Comparison of ENCODE assay signal across 1 cellular context in the genomic region with DNA sequence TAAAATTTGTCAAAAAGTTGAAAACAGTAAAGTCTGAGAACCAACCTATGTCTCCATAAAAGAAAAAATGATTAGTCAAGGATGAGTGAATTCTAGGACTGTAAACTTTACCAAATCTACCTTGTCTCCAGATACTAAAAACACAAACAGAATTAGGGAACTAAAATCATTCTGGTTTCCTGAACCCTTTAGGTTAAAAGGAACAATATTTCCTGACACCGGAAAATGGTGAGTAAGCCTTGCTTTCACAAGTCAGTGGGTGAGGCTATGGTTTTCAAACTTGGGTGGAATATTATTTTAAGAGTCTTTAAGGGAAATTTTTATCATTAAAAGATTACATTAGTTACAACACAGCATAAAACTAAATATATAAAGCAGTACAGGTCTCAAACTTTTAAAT.
TF ChIP-seq lines count a peak whose summit lies in the region.

No MANE protein-coding gene starts in this region.

TF ChIP-seq in neural cell, 6 proteins besides CTCF, POLR2A, EP300 and RAD21 (continued from another document):
- TF ChIP-seq, protein P1, sequence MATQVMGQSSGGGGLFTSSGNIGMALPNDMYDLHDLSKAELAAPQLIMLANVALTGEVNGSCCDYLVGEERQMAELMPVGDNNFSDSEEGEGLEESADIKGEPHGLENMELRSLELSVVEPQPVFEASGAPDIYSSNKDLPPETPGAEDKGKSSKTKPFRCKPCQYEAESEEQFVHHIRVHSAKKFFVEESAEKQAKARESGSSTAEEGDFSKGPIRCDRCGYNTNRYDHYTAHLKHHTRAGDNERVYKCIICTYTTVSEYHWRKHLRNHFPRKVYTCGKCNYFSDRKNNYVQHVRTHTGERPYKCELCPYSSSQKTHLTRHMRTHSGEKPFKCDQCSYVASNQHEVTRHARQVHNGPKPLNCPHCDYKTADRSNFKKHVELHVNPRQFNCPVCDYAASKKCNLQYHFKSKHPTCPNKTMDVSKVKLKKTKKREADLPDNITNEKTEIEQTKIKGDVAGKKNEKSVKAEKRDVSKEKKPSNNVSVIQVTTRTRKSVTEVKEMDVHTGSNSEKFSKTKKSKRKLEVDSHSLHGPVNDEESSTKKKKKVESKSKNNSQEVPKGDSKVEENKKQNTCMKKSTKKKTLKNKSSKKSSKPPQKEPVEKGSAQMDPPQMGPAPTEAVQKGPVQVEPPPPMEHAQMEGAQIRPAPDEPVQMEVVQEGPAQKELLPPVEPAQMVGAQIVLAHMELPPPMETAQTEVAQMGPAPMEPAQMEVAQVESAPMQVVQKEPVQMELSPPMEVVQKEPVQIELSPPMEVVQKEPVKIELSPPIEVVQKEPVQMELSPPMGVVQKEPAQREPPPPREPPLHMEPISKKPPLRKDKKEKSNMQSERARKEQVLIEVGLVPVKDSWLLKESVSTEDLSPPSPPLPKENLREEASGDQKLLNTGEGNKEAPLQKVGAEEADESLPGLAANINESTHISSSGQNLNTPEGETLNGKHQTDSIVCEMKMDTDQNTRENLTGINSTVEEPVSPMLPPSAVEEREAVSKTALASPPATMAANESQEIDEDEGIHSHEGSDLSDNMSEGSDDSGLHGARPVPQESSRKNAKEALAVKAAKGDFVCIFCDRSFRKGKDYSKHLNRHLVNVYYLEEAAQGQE (IDR thresholded peaks at IDR 0.05; ENCODE audit: borderline replicate concordance): no peak
- TF ChIP-seq POLR2AphosphoS5 (IDR thresholded peaks at IDR 0.05) (no peak), TAF1 (IDR thresholded peaks at IDR 0.05; ENCODE audit: low read depth) (no peak)
